ENCODE assay signal across 21 cellular contexts in genomic region chr2:58434692-58435091, GRCh38.
"Had no signal": no experiment of that assay in that cellular context is flagged by ENCODE, and none has a peak within 500 bp of the region (broad histone marks: within the 10 kb centered on the region; RNA-seq: fewer than 3 reads in every experiment).

No MANE protein-coding gene starts in this region.

- H3K27ac ChIP-seq: KMS-11, RWPE1 had no signal

- H3K4me2 ChIP-seq: KMS-11, SK-N-SH had no signal

- H3K9me3 ChIP-seq: SK-N-SH had no signal

- ATAC-seq: K562, Panc1, PC-3 had no signal

- DNase-seq: Kasumi-1, MM.1S, NCI-H1092 treated with DMSO at 0.1 percent for 48 hours, NCI-H1436, NCI-H187, NCI-H2029, NCI-H2081 treated with DMSO at 0.1 percent for 48 hours, NCI-H2171 treated with DMSO at 0.1 percent for 48 hours, NCI-H345, NCI-H446 treated with DMSO at 0.1 percent for 48 hours, NCI-H510A treated with DMSO at 0.1 percent for 48 hours, NCI-H526, PC-3, SHP77, SK-N-SH, SW 1271 had no signal

- H3K36me3 Mint-ChIP-seq: IgD-negative memory B cell had no signal

- H3K4me3 Mint-ChIP-seq: IgD-negative memory B cell had no signal

- H3K27ac Mint-ChIP-seq: IgD-negative memory B cell had no signal

- FAIRE-seq: K562 had no signal

- H3K9me2 ChIP-seq: SK-N-SH had no signal

- H3K4me3 ChIP-seq: K562 had no signal

- H3K9me3 Mint-ChIP-seq: IgD-negative memory B cell had no signal

- H3K9ac ChIP-seq: KMS-11, SK-N-SH had no signal
